Comparison of ENCODE assay signal across 18 cellular contexts in genomic region chr16:76931186-76931585, GRCh38.
DNase-seq lines count a peak whose midpoint lies in the region; ATAC-seq and TF ChIP-seq lines count a peak whose summit lies in the region.
"Had no signal": no experiment of that assay in that cellular context is flagged by ENCODE, and none has a peak within 500 bp of the region (broad histone marks: within the 10 kb centered on the region; RNA-seq: fewer than 3 reads in every experiment).

No MANE protein-coding gene starts in this region.

- TF ChIP-seq CTCF in IMR-90 (conservative IDR thresholded peaks at IDR 0.05; ENCODE audit: low read depth, low read length) (no peak), astrocyte of the spinal cord (IDR thresholded peaks at IDR 0.05; ENCODE audit: low read depth, low read length) (no peak), fibroblast of mammary gland (conservative IDR thresholded peaks at IDR 0.05; ENCODE audit: control insufficient read depth, insufficient read depth, low read depth, low read length) (no peak), dorsolateral prefrontal cortex (IDR thresholded peaks at IDR 0.05 in 54 of 56, conservative IDR thresholded peaks at IDR 0.05 in 2 of 56; ENCODE audit: low read depth in 1 of 56, partially characterized antibody in 56 of 56) (no peak)

- TF ChIP-seq POLR2A in IMR-90 (IDR thresholded peaks at IDR 0.05; ENCODE audit: low read depth, low read length) = no peak

- no peak overlapping the region for H2BK120ac ChIP-seq in IMR-90 (ENCODE audit: low read depth, low read length)

- TF ChIP-seq RAD21 in IMR-90 (IDR thresholded peaks at IDR 0.05; ENCODE audit: low read length) = no peak

- no peak overlapping the region for H2AK9ac ChIP-seq in IMR-90 (replicated peaks; ENCODE audit: low read depth, low read length, poor library complexity)

- no peak overlapping the region for H4K8ac ChIP-seq in IMR-90 (ENCODE audit: low read depth in 2 of 2, low read length in 2 of 2)

- no peak overlapping the region for H3K4ac ChIP-seq in IMR-90 (ENCODE audit: low read depth, low read length)

- no peak overlapping the region for H3K18ac ChIP-seq in IMR-90 (ENCODE audit: low read depth, low read length)

- H3K56ac ChIP-seq in IMR-90 (ENCODE audit: extremely low read depth, insufficient read depth, low read length) = no peak overlapping the region

- dilution Hi-C loops in IMR-90 (cut with HindIII; ENCODE audit: low sequenced_read_pairs, unreplicated experiment) = no loop called here

- in situ Hi-C loops in IMR-90 (cut with MboI; ENCODE audit: low sequenced_read_pairs) (no loop called here), astrocyte of the spinal cord (cut with HindIII; ENCODE audit: low sequenced_read_pairs) (no loop called here)

- no peak overlapping the region for H2BK15ac ChIP-seq in IMR-90 (ENCODE audit: low read depth, low read length)

- POLR2A ChIA-PET in IMR-90 (lab: Charles Lee; ENCODE audit: unreplicated experiment) = no interaction called here

- WGBS in IMR-90 (ENCODE audit: extremely low coverage in 2 of 2, insufficient read length in 1 of 2), 2 experiments = no CpG with 5 or more reads among the region's 1 CpG

- ATAC-seq in IMR-90 (ENCODE audit: low read depth) = no peak

- no TSS peak for BruUV-seq in IMR-90 (replicated peaks; lab: Mats Ljungman, UMichigan)

- H4K91ac ChIP-seq in IMR-90 (ENCODE audit: insufficient read depth, low read depth, low read length) = no peak overlapping the region

- intact Hi-C loops in IMR-90 (cut with micrococcal nuclease) = no loop called here
- intact Hi-C loops in dorsolateral prefrontal cortex (cut with DNase I) = no loop called here

- H2BK5ac ChIP-seq in IMR-90 (ENCODE audit: low read depth, low read length, poor library complexity, severe bottlenecking) = no peak overlapping the region

- H2AFZ ChIP-seq in IMR-90 (replicated peaks; ENCODE audit: low read length, poor library complexity) = no peak overlapping the region
- H2AFZ ChIP-seq: PC-9 had no signal

- no peak overlapping the region for H3K9ac ChIP-seq in IMR-90 (ENCODE audit: low read depth, low read length)
- H3K9ac ChIP-seq: KMS-11 had no signal

- no peak overlapping the region for H4K5ac ChIP-seq in IMR-90 (ENCODE audit: low read depth, low read length)

- H3K27me3 ChIP-seq in IMR-90 (ENCODE audit: control insufficient read depth, insufficient read depth, low read length) (no peaks in the 10 kb centered on the region), dorsolateral prefrontal cortex (no peaks in the 10 kb centered on the region)

- H3K27ac ChIP-seq in IMR-90 (ENCODE audit: insufficient read depth, low read length) = no peak overlapping the region
- H3K27ac ChIP-seq in dorsolateral prefrontal cortex = no peak overlapping the region
- H3K27ac ChIP-seq: C4-2B, KMS-11, PC-9 had no signal

- no peaks in the 10 kb centered on the region for H3K36me3 ChIP-seq in IMR-90 (ENCODE audit: control insufficient read depth, insufficient read depth, low read length)

- no peaks in the 10 kb centered on the region for H3K79me1 ChIP-seq in IMR-90 (ENCODE audit: low read depth in 1 of 2, low read length in 2 of 2)

- H3K14ac ChIP-seq in IMR-90 (replicated peaks; ENCODE audit: low read depth, low read length) = no peak overlapping the region

- no peak overlapping the region for H3K4me2 ChIP-seq in IMR-90 (ENCODE audit: low read depth, low read length)
- H3K4me2 ChIP-seq: KMS-11, PC-9 had no signal

- no peak overlapping the region for H2AK5ac ChIP-seq in IMR-90 (ENCODE audit: low read depth, low read length)

- no peaks in the 10 kb centered on the region; the same call in 1 of the 2 replicates for H3K9me3 ChIP-seq in IMR-90 (ENCODE audit: control insufficient read depth, insufficient read depth, low read length)

- H2BK20ac ChIP-seq in IMR-90 (ENCODE audit: low read depth, low read length) = no peak overlapping the region

- H3K9me1 ChIP-seq in IMR-90 (ENCODE audit: insufficient read depth, low read length) = no peaks in the 10 kb centered on the region

- DNase-seq in IMR-90 (peak; percentile 21), astrocyte of the spinal cord (ENCODE audit: low read depth, low spot score) (peak; percentile 14), fibroblast of mammary gland (ENCODE audit: low read depth) (peak; percentile 79), stromal cell of bone marrow (ENCODE audit: low read depth) (peak; percentile 40), NCI-H2081 (lab: John Stamatoyannopoulos, UW) (no peak), dorsolateral prefrontal cortex (no peak), pons (ENCODE audit: low spot score) (no peak)
- DNase-seq: ACHN, AML-193, DMS79, HFFc6, NCI-H1417, NCI-H187 treated with DMSO at 0.1 percent for 48 hours, NCI-H226, NCI-H526, PC-9 had no signal

- CTCF ChIA-PET in IMR-90 (lab: Yijun Ruan, JAX) = no interaction called here

- no peaks in the 10 kb centered on the region for H3K4me1 ChIP-seq in IMR-90 (ENCODE audit: control insufficient read depth, insufficient read depth, low read length)

- no peak overlapping the region for H3K4me3 ChIP-seq in IMR-90 (ENCODE audit: insufficient read depth, low read depth, low read length)
- H3K4me3 ChIP-seq in astrocyte of the spinal cord (ENCODE audit: low read depth, low read length) = no peak overlapping the region
- no peak overlapping the region for H3K4me3 ChIP-seq in fibroblast of mammary gland (ENCODE audit: control insufficient read depth, low read depth, low read length)
- no peak overlapping the region for H3K4me3 ChIP-seq in dorsolateral prefrontal cortex
- H3K4me3 ChIP-seq: PC-9 had no signal

- no peaks in the 10 kb centered on the region for H4K20me1 ChIP-seq in IMR-90 (ENCODE audit: insufficient read depth, low read length)

- H3K23ac ChIP-seq in IMR-90 (ENCODE audit: low read depth, low read length) = no peak overlapping the region

TF ChIP-seq in IMR-90, 13 proteins besides CTCF, POLR2A, EP300 and RAD21:
- TF ChIP-seq FOS (IDR thresholded peaks at IDR 0.05; ENCODE audit: low read depth, low read length) (no peak), RFX5 (IDR thresholded peaks at IDR 0.05; ENCODE audit: low read depth, low read length) (no peak), RCOR1 (IDR thresholded peaks at IDR 0.05; ENCODE audit: insufficient replicate concordance, low read length) (no peak), NFE2L2 (IDR thresholded peaks at IDR 0.05; ENCODE audit: low read depth, low read length) (no peak), CHD1 (IDR thresholded peaks at IDR 0.05; ENCODE audit: low read depth, low read length) (no peak), BHLHE40 (IDR thresholded peaks at IDR 0.05; ENCODE audit: low read depth, low read length) (no peak), MXI1 (IDR thresholded peaks at IDR 0.05; ENCODE audit: borderline replicate concordance, low read depth, low read length) (no peak), MAZ (IDR thresholded peaks at IDR 0.05; ENCODE audit: borderline replicate concordance, low read depth, low read length) (no peak), USF2 (IDR thresholded peaks at IDR 0.05; ENCODE audit: low read depth, low read length) (no peak), SMC3 (IDR thresholded peaks at IDR 0.05; ENCODE audit: low read depth, low read length) (no peak), ELK1 (IDR thresholded peaks at IDR 0.05; ENCODE audit: borderline replicate concordance, low read depth, low read length) (no peak), MAFK (IDR thresholded peaks at IDR 0.05; ENCODE audit: low read depth, low read length) (no peak), CEBPB (IDR thresholded peaks at IDR 0.05; ENCODE audit: low read depth, low read length) (no peak)

Comparison
In these comparisons a context has a peak if more than half of its experiments do, and no peak if none do; other contexts are left out.
1. DNase-seq: peak in IMR-90 (single experiment), astrocyte of the spinal cord (single experiment), fibroblast of mammary gland (single experiment) and stromal cell of bone marrow (single experiment); none in NCI-H2081 (0 of 2), dorsolateral prefrontal cortex (0 of 10) and pons (single experiment).